Comparison of ENCODE assay signal across 15 cellular contexts in the genomic region with DNA sequence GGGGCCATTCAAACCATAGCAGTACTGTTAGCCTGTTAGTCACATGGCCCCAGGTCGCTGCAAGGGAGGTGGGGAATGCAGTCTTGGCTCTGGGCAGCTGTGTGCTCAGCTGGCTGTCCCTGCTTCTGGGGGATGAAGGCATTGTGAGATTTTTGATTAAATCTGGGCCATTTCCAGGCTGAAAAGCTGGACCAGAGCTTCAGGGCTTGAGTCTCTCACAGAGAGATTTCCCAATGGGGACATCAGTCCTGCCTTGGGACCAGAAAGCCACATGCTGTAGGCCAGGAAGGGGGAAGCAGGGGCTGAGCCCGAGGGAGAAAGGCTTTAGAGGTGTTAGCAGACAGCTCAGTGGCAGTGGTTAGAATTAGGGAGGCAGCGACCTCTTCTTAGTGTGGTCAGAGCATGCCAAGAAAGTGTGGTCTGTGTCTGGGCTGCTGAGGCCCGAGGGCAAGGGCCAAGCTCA. TPM values are rescaled to one million over a fixed set of nuclear protein-coding genes. Genes with fewer than 3 reads are reported as not detected.
DNase-seq lines count a peak whose midpoint lies in the region; ATAC-seq and TF ChIP-seq lines count a peak whose summit lies in the region.
"Had no signal": no experiment of that assay in that cellular context is flagged by ENCODE, and none has a peak within 500 bp of the region (broad histone marks: within the 10 kb centered on the region; RNA-seq: fewer than 3 reads in every experiment).

No MANE protein-coding gene starts in this region.

- no peaks in the 10 kb centered on the region for H3K9me3 Mint-ChIP-seq in nephron
- H3K9me3 Mint-ChIP-seq: activated naive CD8-positive, alpha-beta T cell treated with anti-CD3 and anti-CD28 coated beads, Interleukin-2, amount 10 ng/mL, durations not matched to agents 7 days and 5 days; stimulated activated effector memory CD8-positive, alpha-beta T cell treated with anti-CD3 and anti-CD28 coated beads, Interleukin-12 subunit alpha, Interleukin-12 subunit beta, amount 100 ng/mL, for 72 hours had no signal

- ATAC-seq in GM21576 (IDR thresholded peaks at IDR 0.05; ENCODE audit: unreplicated experiment) (no peak), HG02571 (IDR thresholded peaks at IDR 0.05; ENCODE audit: unreplicated experiment) (no peak)
- ATAC-seq: K562; stimulated activated effector memory CD8-positive, alpha-beta T cell treated with anti-CD3 and anti-CD28 coated beads, Interleukin-12 subunit alpha, Interleukin-12 subunit beta, amount 100 ng/mL, for 72 hours had no signal

- TF ChIP-seq POLR2A in prostate gland (IDR thresholded peaks at IDR 0.05): no peak

- intact Hi-C loops in dorsolateral prefrontal cortex (cut with DNase I): no loop called here
- intact Hi-C loops in prostate gland (cut with DNase I): no loop called here

- H3K4me3 ChIP-seq in dorsolateral prefrontal cortex: no peak overlapping the region
- no peak overlapping the region for H3K4me3 ChIP-seq in prostate gland
- H3K4me3 ChIP-seq: K562 had no signal

- H3K4me1 ChIP-seq in prostate gland (replicated peaks): no peaks in the 10 kb centered on the region

- WGBS in prostate gland: 22% methylated on average over 4 of the region's 4 CpGs

- TF ChIP-seq CTCF in dorsolateral prefrontal cortex (IDR thresholded peaks at IDR 0.05 in 54 of 56, conservative IDR thresholded peaks at IDR 0.05 in 2 of 56; ENCODE audit: low read depth in 1 of 56, partially characterized antibody in 56 of 56) (no peak), nephron (IDR thresholded peaks at IDR 0.05; ENCODE audit: unreplicated experiment in 3 of 3) (no peak), prostate gland (IDR thresholded peaks at IDR 0.05) (no peak)

- H3K36me3 Mint-ChIP-seq in nephron (ENCODE audit: low read depth): no peaks in the 10 kb centered on the region
- H3K36me3 Mint-ChIP-seq: activated naive CD8-positive, alpha-beta T cell treated with anti-CD3 and anti-CD28 coated beads, Interleukin-2, amount 10 ng/mL, durations not matched to agents 7 days and 5 days; stimulated activated effector memory CD8-positive, alpha-beta T cell treated with anti-CD3 and anti-CD28 coated beads, Interleukin-12 subunit alpha, Interleukin-12 subunit beta, amount 100 ng/mL, for 72 hours had no signal

- peak overlapping the region in 2 of 3 experiments; percentile 66 to 73 for H3K27ac Mint-ChIP-seq in nephron
- H3K27ac Mint-ChIP-seq: activated naive CD8-positive, alpha-beta T cell treated with anti-CD3 and anti-CD28 coated beads, Interleukin-2, amount 10 ng/mL, durations not matched to agents 7 days and 5 days; stimulated activated effector memory CD8-positive, alpha-beta T cell treated with anti-CD3 and anti-CD28 coated beads, Interleukin-12 subunit alpha, Interleukin-12 subunit beta, amount 100 ng/mL, for 72 hours had no signal

- H3K4me3 Mint-ChIP-seq in nephron: no peak overlapping the region
- H3K4me3 Mint-ChIP-seq: activated naive CD8-positive, alpha-beta T cell treated with anti-CD3 and anti-CD28 coated beads, Interleukin-2, amount 10 ng/mL, durations not matched to agents 7 days and 5 days; stimulated activated effector memory CD8-positive, alpha-beta T cell treated with anti-CD3 and anti-CD28 coated beads, Interleukin-12 subunit alpha, Interleukin-12 subunit beta, amount 100 ng/mL, for 72 hours had no signal

- no peaks in the 10 kb centered on the region for H3K36me3 ChIP-seq in prostate gland

- DNase-seq in EH (ENCODE audit: low read depth) (peak; percentile 58), NCI-H82 (lab: John Stamatoyannopoulos, UW) (peak; percentile 60), dorsolateral prefrontal cortex (no peak), NCI-H2227 treated with DMSO at 0.1 percent for 48 hours (lab: John Stamatoyannopoulos, UW) (no peak), prostate gland (ENCODE audit: low spot score) (no peak)
- DNase-seq: activated CD8-positive, alpha-beta memory T cell treated with anti-CD3 and anti-CD28 coated beads, Interleukin-2, amount 50 U/mL, for 48 hours; activated naive CD8-positive, alpha-beta T cell treated with anti-CD3 and anti-CD28 coated beads, Interleukin-2, amount 10 ng/mL, durations not matched to agents 7 days and 5 days; DMS53; NCI-H2029; stimulated activated CD4-positive, alpha-beta T cell treated with anti-CD3 and anti-CD28 coated beads, Interleukin-4, amount 100 ng/mL, for 24 hours had no signal

- peaks cover 8% of the 10 kb centered on the region for H3K27me3 Mint-ChIP-seq in nephron (ENCODE audit: low read depth)

- peaks cover 57% of the 10 kb centered on the region for H3K4me1 Mint-ChIP-seq in nephron
- H3K4me1 Mint-ChIP-seq: activated naive CD8-positive, alpha-beta T cell treated with anti-CD3 and anti-CD28 coated beads, Interleukin-2, amount 10 ng/mL, durations not matched to agents 7 days and 5 days had no signal

- H3K27me3 ChIP-seq in dorsolateral prefrontal cortex (no peaks in the 10 kb centered on the region), prostate gland (replicated peaks; ENCODE audit: insufficient read depth) (no peaks in the 10 kb centered on the region)

- H3K9me3 ChIP-seq in prostate gland: no peaks in the 10 kb centered on the region

- H3K27ac ChIP-seq in dorsolateral prefrontal cortex: peak overlapping the region in 41 of 59 donors; percentile 4 to 75 (median 52)
- H3K27ac ChIP-seq in prostate gland: no peak overlapping the region

RNA-seq across cellular contexts. Expression of gene PALD1, which starts 33.6 kb away (rescaled TPM):
- total RNA-seq in dorsolateral prefrontal cortex (10 to 100 TPM in 105 of 120 experiments, 1 to 10 TPM in 15; 7.2 to 25.7 (median 13.2) TPM), prostate gland (10 to 100 TPM in 1 of 2 donors, 1 to 10 TPM in 1; 6.6 to 12.4 TPM)

Comparison
In these comparisons a context has a peak if more than half of its experiments do, and no peak if none do; other contexts are left out.
1. DNase-seq: peak in EH (single experiment) and NCI-H82 (single experiment); none in dorsolateral prefrontal cortex (0 of 10), NCI-H2227 treated with DMSO at 0.1 percent for 48 hours (single experiment) and prostate gland (single experiment).
2. H3K27ac ChIP-seq: peak in dorsolateral prefrontal cortex (41 of 59); none in prostate gland (0 of 2).